In genomic region chr3:173932624-173933023, GRCh38 we compare ENCODE assay signal across 8 cellular contexts.
DNase-seq lines count a peak whose midpoint lies in the region; ATAC-seq, FAIRE-seq and TF ChIP-seq lines count a peak whose summit lies in the region.

No MANE protein-coding gene starts in this region.

- TF ChIP-seq POLR2A in lower leg skin (IDR thresholded peaks at IDR 0.05): no peak

- no peaks in the 10 kb centered on the region for H3K9me3 ChIP-seq in GM23248 (ENCODE audit: low read depth)

- H3F3A ChIP-seq in GM23248 (ENCODE audit: insufficient read depth): peaks cover 20% of the 10 kb centered on the region

- no peaks in the 10 kb centered on the region for H3K27me3 ChIP-seq in GM23248 (replicated peaks; ENCODE audit: insufficient read depth)

- intact Hi-C loops in lower leg skin (cut with DNase I; ENCODE audit: low total_unique reads): no loop called here

- no peak overlapping the region for H3K9ac ChIP-seq in GM23248

- TF ChIP-seq CTCF in lower leg skin (IDR thresholded peaks at IDR 0.05): no peak

- H3K27ac ChIP-seq in GM23248: peak overlapping the region; percentile 36

- peak overlapping the region; percentile 20; the same call in 1 of the 2 replicates for H2AFZ ChIP-seq in GM23248

- FAIRE-seq in HTR-8/SVneo (lab: Jason Lieb, UNC): no peak

- H3K4me3 ChIP-seq in GM23248 (no peak overlapping the region), lower leg skin (ENCODE audit: low read depth, poor library complexity, severe bottlenecking) (no peak overlapping the region)

- H4K20me1 ChIP-seq in GM23248 (ENCODE audit: insufficient read depth): no peaks in the 10 kb centered on the region

- no peak for ATAC-seq in GM19467 (IDR thresholded peaks at IDR 0.05; ENCODE audit: unreplicated experiment)

- peak; percentile 71 for DNase-seq in AG08395 (ENCODE audit: low spot score)
- peak; percentile 92 for DNase-seq in GM23248
- DNase-seq in NCI-H2196 treated with DMSO at 0.1 percent for 48 hours (lab: John Stamatoyannopoulos, UW; ENCODE audit: unreplicated experiment): peak; percentile 71
- DNase-seq in fibroblast of gingiva (ENCODE audit: low read depth): peak; percentile 53
- no peak for DNase-seq in lower leg skin (ENCODE audit: low spot score in 2 of 2)
- DNase-seq in medulla oblongata (ENCODE audit: extremely low spot score): no peak
- no peak for DNase-seq in HTR-8/SVneo (ENCODE audit: insufficient read length, low spot score)

- H3K4me1 ChIP-seq in GM23248 (ENCODE audit: insufficient read depth): peaks cover 15% of the 10 kb centered on the region

- H3K4me2 ChIP-seq in GM23248 (ENCODE audit: unreplicated experiment): peak overlapping the region; percentile 61

- H3K36me3 ChIP-seq in GM23248 (ENCODE audit: low read depth): no peaks in the 10 kb centered on the region

- in situ Hi-C loops in GM23248 (cut with MboI): no loop called here

- no peaks in the 10 kb centered on the region for H3K79me2 ChIP-seq in GM23248 (ENCODE audit: insufficient read depth)

- no peaks in the 10 kb centered on the region for H3K9me2 ChIP-seq in GM23248 (ENCODE audit: insufficient read depth)

Comparison
In these comparisons a context has a peak if more than half of its experiments do, and no peak if none do; other contexts are left out.
1. DNase-seq: peak in AG08395 (single experiment), GM23248 (single experiment), NCI-H2196 treated with DMSO at 0.1 percent for 48 hours (single experiment) and fibroblast of gingiva (single experiment); none in lower leg skin (0 of 2), medulla oblongata (single experiment) and HTR-8/SVneo (single experiment).